Comparison of ENCODE assay signal across 29 cellular contexts in genomic region chr3:184409946-184410500, GRCh38. TPM values are rescaled to one million over a fixed set of nuclear protein-coding genes. Genes with fewer than 3 reads are reported as not detected.
"Had no signal": no experiment of that assay in that cellular context is flagged by ENCODE, and none has a peak within 500 bp of the region (broad histone marks: within the 10 kb centered on the region; RNA-seq: fewer than 3 reads in every experiment).

No MANE protein-coding gene starts in this region.

- H3K36me3 ChIP-seq: lower lobe of right lung, neural progenitor cell, ovary, right atrium auricular region, suprapubic skin, thoracic aorta, tibial artery, uterus had no signal

- H3K9me3 Mint-ChIP-seq: mesothelial cell of epicardium; natural killer cell; nephron progenitor cell; neural progenitor cell; stimulated activated naive CD8-positive, alpha-beta T cell treated with anti-CD3 and anti-CD28 coated beads, Interleukin-15, Interleukin-2, amounts not matched to agents 100 ng/mL and 50 ng/mL, for 24 hours had no signal

- H3K27ac Mint-ChIP-seq: mesothelial cell of epicardium; naive B cell; natural killer cell; neural progenitor cell; progenitor cell of endocrine pancreas; stimulated activated naive CD8-positive, alpha-beta T cell treated with anti-CD3 and anti-CD28 coated beads, Interleukin-15, Interleukin-2, amounts not matched to agents 100 ng/mL and 50 ng/mL, for 24 hours had no signal

- H3K4me1 ChIP-seq: lower lobe of right lung, neural progenitor cell, right atrium auricular region, suprapubic skin, tibial artery, uterus had no signal

- H3K36me3 Mint-ChIP-seq: mesothelial cell of epicardium, naive B cell, natural killer cell, neural progenitor cell had no signal

- H3K27me3 ChIP-seq: neural progenitor cell, ovary, right atrium auricular region, suprapubic skin, uterus had no signal

- H3K27me3 Mint-ChIP-seq: stimulated activated naive CD8-positive, alpha-beta T cell treated with anti-CD3 and anti-CD28 coated beads, Interleukin-15, Interleukin-2, amounts not matched to agents 100 ng/mL and 50 ng/mL, for 24 hours had no signal

- H3K9ac ChIP-seq: neural progenitor cell had no signal

- H3K9me3 ChIP-seq: lower lobe of right lung, ovary, suprapubic skin, thoracic aorta, tibial artery, uterus had no signal

- H3K4me3 Mint-ChIP-seq: mesothelial cell of epicardium; naive B cell; natural killer cell; nephron progenitor cell; neural progenitor cell; stimulated activated naive CD8-positive, alpha-beta T cell treated with anti-CD3 and anti-CD28 coated beads, Interleukin-15, Interleukin-2, amounts not matched to agents 100 ng/mL and 50 ng/mL, for 24 hours had no signal

- H2AFZ ChIP-seq: neural progenitor cell had no signal

- H3K4me2 ChIP-seq: neural progenitor cell had no signal

- FAIRE-seq: keratinocyte had no signal

- H3K4me1 Mint-ChIP-seq: mesothelial cell of epicardium, naive B cell, natural killer cell, neural progenitor cell had no signal

- H3K27ac ChIP-seq: lower lobe of right lung, neural progenitor cell, ovary, right atrium auricular region, skin epidermis, suprapubic skin, thoracic aorta, tibial artery, uterus had no signal

- H3K4me3 ChIP-seq: lower lobe of right lung, neural progenitor cell, ovary, right atrium auricular region, skin epidermis, suprapubic skin, thoracic aorta, tibial artery, uterus had no signal

- ATAC-seq: left cardiac atrium, lower lobe of right lung, natural killer cell, sciatic nerve had no signal

- DNase-seq: hippocampal formation; kidney glomerular epithelial cell; left cardiac atrium; lower lobe of right lung; mammary epithelial cell; mesenchymal stem cell; naive B cell; natural killer cell; nephron progenitor cell; ovary; stimulated activated CD4-positive, alpha-beta T cell treated with anti-CD3 and anti-CD28 coated beads, Interleukin-12 subunit alpha, Interleukin-12 subunit beta, amount 100 ng/mL, for 4 hours; stimulated activated CD4-positive, alpha-beta T cell treated with anti-CD3 and anti-CD28 coated beads, Interleukin-15, amount 100 ng/mL, for 24 hours; stimulated activated CD4-positive, alpha-beta T cell treated with anti-CD3 and anti-CD28 coated beads, Interleukin-2, amount 100 ng/mL, for 24 hours; stimulated activated CD4-positive, alpha-beta T cell treated with anti-CD3 and anti-CD28 coated beads, Interleukin-4, amount 100 ng/mL, for 1 hour; stimulated activated naive CD4-positive, alpha-beta T cell; trophoblast cell; uterus had no signal

RNA-seq across cellular contexts. Expression of gene CHRD, which starts 30.2 kb away (rescaled TPM):
- total RNA-seq: mammary epithelial cell had no signal
- polyA plus RNA-seq: keratinocyte, mammary epithelial cell had no signal

RNA-seq across cellular contexts. Expression of gene THPO, which starts 32.0 kb away (rescaled TPM):
- total RNA-seq: mammary epithelial cell, mononuclear cell, natural killer cell had no signal
- polyA plus RNA-seq: keratinocyte, mammary epithelial cell had no signal
